ENCODE assay signal across 10 cellular contexts in the genomic region with DNA sequence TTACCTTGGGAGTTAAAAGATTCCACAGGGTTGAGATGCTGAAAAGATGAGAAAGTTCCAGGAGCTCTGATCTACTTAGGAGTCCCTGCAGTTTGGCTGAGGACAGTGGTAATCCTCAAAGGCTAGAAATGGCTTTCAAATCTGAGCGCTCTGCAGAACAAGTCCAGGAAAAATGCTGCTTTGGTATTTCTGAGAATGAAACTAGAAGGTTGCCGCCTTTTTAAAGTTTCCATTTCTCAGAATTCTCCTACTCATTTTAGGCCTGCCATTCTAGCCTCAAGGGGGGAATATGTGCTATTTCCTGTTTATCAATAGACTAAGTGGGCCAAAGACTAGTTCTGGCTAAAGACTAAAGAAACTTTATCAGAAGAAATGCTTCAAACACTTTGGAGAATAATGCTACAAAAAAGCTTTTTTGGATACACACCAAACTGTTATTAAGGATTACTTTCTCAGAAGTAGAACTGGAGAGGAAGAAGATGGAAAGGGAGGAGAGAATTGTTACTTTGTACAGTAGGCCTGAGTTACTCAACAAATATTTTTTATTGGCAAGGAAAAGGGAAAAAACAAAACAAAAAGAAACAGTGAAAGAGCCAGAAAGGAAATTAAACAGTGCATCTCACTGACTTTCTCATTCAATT. TPM values are rescaled to one million over a fixed set of nuclear protein-coding genes. Genes with fewer than 3 reads are reported as not detected.
DNase-seq lines count a peak whose midpoint lies in the region; ATAC-seq and TF ChIP-seq lines count a peak whose summit lies in the region.
"Had no signal": no experiment of that assay in that cellular context is flagged by ENCODE, and none has a peak within 500 bp of the region (broad histone marks: within the 10 kb centered on the region; RNA-seq: fewer than 3 reads in every experiment).

Gene SLFN12L, minus strand, starts transcription at position 110 of the 641 bp plus-strand sequence. CDS start 15,314 bp downstream, outside the sequence.

- peak within 1 kb of the TSS; percentile 79 for H3K4me3 Mint-ChIP-seq in activated T-helper 17 cell treated with anti-CD3 and anti-CD28 coated beads, Interleukin-2, amount 50 U/mL, for 72 hours

- peaks cover 0 to 6% of the 10 kb centered on the region in 2 donors for H3K4me1 ChIP-seq in lung (ENCODE audit: control insufficient read depth in 2 of 2, insufficient read depth in 2 of 2, low read length in 2 of 2)

- no peaks in the 10 kb centered on the region for H3K36me3 ChIP-seq in lung (ENCODE audit: control insufficient read depth in 2 of 2, insufficient read depth in 2 of 2, low read length in 2 of 2)

- 39 to 49% methylated on average over 2 of the region's 2 CpGs for WGBS in lung, 2 donors

- peaks cover 36% of the 10 kb centered on the region for H3K4me1 Mint-ChIP-seq in activated T-helper 17 cell treated with anti-CD3 and anti-CD28 coated beads, Interleukin-2, amount 50 U/mL, for 72 hours

- peak within 1 kb of the TSS; percentile 58 to 64 for H3K27ac ChIP-seq in lung (ENCODE audit: low read depth in 1 of 2, low read length in 1 of 2)

- H3K9me3 Mint-ChIP-seq in activated T-helper 17 cell treated with anti-CD3 and anti-CD28 coated beads, Interleukin-2, amount 50 U/mL, for 72 hours = no peaks in the 10 kb centered on the region

- H3K27me3 ChIP-seq in lung (ENCODE audit: control insufficient read depth, insufficient read depth) = no peaks in the 10 kb centered on the region

- peak; percentile 59 for ATAC-seq in activated T-helper 17 cell treated with anti-CD3 and anti-CD28 coated beads, Interleukin-2, amount 50 U/mL, for 72 hours (replicated peaks)
- ATAC-seq in lung (ENCODE audit: insufficient read depth, low FRiP score) = no peak
- ATAC-seq in GM19463 (IDR thresholded peaks at IDR 0.05; ENCODE audit: unreplicated experiment) = no peak
- no peak for ATAC-seq in GM18502 (IDR thresholded peaks at IDR 0.05; ENCODE audit: poor library complexity, unreplicated experiment)
- ATAC-seq: PC-3 had no signal

- peaks cover 47% of the 10 kb centered on the region for H3K36me3 Mint-ChIP-seq in activated T-helper 17 cell treated with anti-CD3 and anti-CD28 coated beads, Interleukin-2, amount 50 U/mL, for 72 hours (ENCODE audit: low read depth)

- TF ChIP-seq CTCF in lung (IDR thresholded peaks at IDR 0.05; ENCODE audit: control extremely low read depth, extremely low read depth) = no peak

- H3K27ac Mint-ChIP-seq in activated T-helper 17 cell treated with anti-CD3 and anti-CD28 coated beads, Interleukin-2, amount 50 U/mL, for 72 hours = peak within 1 kb of the TSS; percentile 96

- H3K9me3 ChIP-seq in lung (ENCODE audit: control insufficient read depth in 2 of 2, insufficient read depth in 1 of 2, low read length in 1 of 2) = no peaks in the 10 kb centered on the region

- H3K27me3 Mint-ChIP-seq in activated T-helper 17 cell treated with anti-CD3 and anti-CD28 coated beads, Interleukin-2, amount 50 U/mL, for 72 hours = no peaks in the 10 kb centered on the region

- no peak within 1 kb of the TSS for H3K4me3 ChIP-seq in lung

- peak; percentile 46 for DNase-seq in stimulated activated CD4-positive, alpha-beta T cell treated with anti-CD3 and anti-CD28 coated beads, Interleukin-4, amount 100 ng/mL, for 24 hours
- no peak for DNase-seq in stimulated activated CD4-positive, alpha-beta T cell treated with anti-CD3 and anti-CD28 coated beads, Interleukin-12 subunit alpha, Interleukin-12 subunit beta, amount 100 ng/mL, for 4 hours
- DNase-seq in lung (ENCODE audit: low spot score) = no peak
- no peak for DNase-seq in NCI-H748 (lab: John Stamatoyannopoulos, UW; ENCODE audit: unreplicated experiment)
- no peak for DNase-seq in C1 segment of cervical spinal cord (lab: John Stamatoyannopoulos, UW)
- DNase-seq: COR-L47, PC-3 had no signal

RNA-seq across cellular contexts. Expression of gene SLFN12L, which starts in this region (rescaled TPM):
- total RNA-seq in activated T-helper 17 cell treated with anti-CD3 and anti-CD28 coated beads, Interleukin-2, amount 50 U/mL, for 72 hours = 10 to 100 TPM; 56.1 to 72.2 TPM
- total RNA-seq in lung = 10 to 100 TPM in 1 of 2 donors, 1 to 10 TPM in 1; 2.1 to 13.2 TPM
- polyA plus RNA-seq in lung = under 1 TPM; 0.59 to 0.88 TPM
- total RNA-seq: PC-3 had no signal

Comparison
In these comparisons a context has a peak if more than half of its experiments do, and no peak if none do; other contexts are left out.
1. RNA of gene SLFN12L (total RNA-seq): 56.1 to 72.2 TPM in activated T-helper 17 cell treated with anti-CD3 and anti-CD28 coated beads, Interleukin-2, amount 50 U/mL, for 72 hours; 2.1 to 13.2 TPM in lung; every median in the first group is over 4 times any median in the second.